ENCODE assay signal across 1 cellular context in genomic region chr3:8653800-8654408, GRCh38.
TF ChIP-seq lines count a peak whose summit lies in the region.

No MANE protein-coding gene starts in this region.

TF ChIP-seq in HepG2, 621 proteins besides CTCF, POLR2A, EP300 and RAD21 (continued from another document and continues in another):
- no peak for TF ChIP-seq IRF9 (CRISPR knock-in tag; IDR thresholded peaks at IDR 0.05; ENCODE audit: borderline replicate concordance)
- TF ChIP-seq NCOA5 (CRISPR knock-in tag; IDR thresholded peaks at IDR 0.05), result no peak
- TF ChIP-seq BHLHE40 (IDR thresholded peaks at IDR 0.05; ENCODE audit: low read length), result no peak
- TF ChIP-seq TFDP1 (CRISPR knock-in tag; IDR thresholded peaks at IDR 0.05; ENCODE audit: borderline replicate concordance), result no peak
- TF ChIP-seq ZNF558 (CRISPR knock-in tag; IDR thresholded peaks at IDR 0.05; ENCODE audit: borderline replicate concordance), result no peak
- peak; percentile 56; the same call in 1 of the 2 replicates for TF ChIP-seq POGZ (CRISPR knock-in tag; IDR thresholded peaks at IDR 0.05)
- 0 out of 2 replicates have a peak, but pooled peaks have one; percentile 42 for TF ChIP-seq PATZ1 (CRISPR knock-in tag; IDR thresholded peaks at IDR 0.05)
- no peak for TF ChIP-seq MLXIP (CRISPR knock-in tag; IDR thresholded peaks at IDR 0.05; ENCODE audit: borderline replicate concordance)
- no peak for TF ChIP-seq ZNF766 (CRISPR knock-in tag; IDR thresholded peaks at IDR 0.05; ENCODE audit: borderline replicate concordance)
- no peak for TF ChIP-seq ZKSCAN1 (IDR thresholded peaks at IDR 0.05; ENCODE audit: low read length)
- TF ChIP-seq KDM1A (CRISPR knock-in tag; IDR thresholded peaks at IDR 0.05), result peak; percentile 51; the same call in 1 of the 2 replicates
- no peak for TF ChIP-seq ZHX1 (CRISPR knock-in tag; IDR thresholded peaks at IDR 0.05; ENCODE audit: low read depth)
- no peak for TF ChIP-seq ZNF562 (CRISPR knock-in tag; IDR thresholded peaks at IDR 0.05; ENCODE audit: borderline replicate concordance)
- no peak for TF ChIP-seq KLF16 (CRISPR knock-in tag; IDR thresholded peaks at IDR 0.05)
- 0 out of 2 replicates have a peak, but pooled peaks have one; percentile 35 for TF ChIP-seq GATAD2A (CRISPR knock-in tag; IDR thresholded peaks at IDR 0.05)
- peak; percentile 66 for TF ChIP-seq BCL6 (CRISPR knock-in tag; IDR thresholded peaks at IDR 0.05)
- TF ChIP-seq TFE3 (CRISPR knock-in tag; IDR thresholded peaks at IDR 0.05), result peak; percentile 61
- no peak for TF ChIP-seq ZNF451 (CRISPR knock-in tag; IDR thresholded peaks at IDR 0.05)
- peak; percentile 88 for TF ChIP-seq RARA (CRISPR knock-in tag; IDR thresholded peaks at IDR 0.05)
- TF ChIP-seq FOXK1 (CRISPR knock-in tag; IDR thresholded peaks at IDR 0.05; ENCODE audit: borderline replicate concordance, low read depth), result no peak
- peak; percentile 61; the same call in 1 of the 2 replicates for TF ChIP-seq RXRA (CRISPR knock-in tag; IDR thresholded peaks at IDR 0.05)
- TF ChIP-seq ZSCAN30 (CRISPR knock-in tag; IDR thresholded peaks at IDR 0.05), result no peak
- TF ChIP-seq SOX13 (IDR thresholded peaks at IDR 0.05), result no peak
- peak in 1 of 2 experiments; percentile 60; a peak in 2 of 4 replicates for TF ChIP-seq SOX13 (CRISPR knock-in tag; conservative IDR thresholded peaks at IDR 0.05 in 1 of 2, IDR thresholded peaks at IDR 0.05 in 1 of 2)
- no peak for TF ChIP-seq ZSCAN29 (CRISPR knock-in tag; conservative IDR thresholded peaks at IDR 0.05)
- no peak for TF ChIP-seq ZNF326 (CRISPR knock-in tag; IDR thresholded peaks at IDR 0.05; ENCODE audit: borderline replicate concordance)
- TF ChIP-seq PBX2 (CRISPR knock-in tag; IDR thresholded peaks at IDR 0.05), result no peak
- 0 out of 2 replicates have a peak, but pooled peaks have one; percentile 21 for TF ChIP-seq HOXA3 (CRISPR knock-in tag; IDR thresholded peaks at IDR 0.05)
- no peak for TF ChIP-seq ZNF160 (CRISPR knock-in tag; IDR thresholded peaks at IDR 0.05)
- TF ChIP-seq SRSF4 (IDR thresholded peaks at IDR 0.05; ENCODE audit: low read depth, low read length, poor library complexity, severe bottlenecking), result no peak
- TF ChIP-seq KLF13 (CRISPR knock-in tag; IDR thresholded peaks at IDR 0.05), result no peak
- TF ChIP-seq ARID3A (IDR thresholded peaks at IDR 0.05; ENCODE audit: low read depth, low read length), result peak; percentile 57; the same call in 1 of the 2 replicates
- TF ChIP-seq XRCC5 (optimal IDR thresholded peaks at IDR 0.05; ENCODE audit: low read length), result peak; percentile 32
- TF ChIP-seq RBAK (CRISPR knock-in tag; IDR thresholded peaks at IDR 0.05), result peak; percentile 86
- no peak for TF ChIP-seq ISX (CRISPR knock-in tag; conservative IDR thresholded peaks at IDR 0.05)
- TF ChIP-seq CEBPZ (IDR thresholded peaks at IDR 0.05; ENCODE audit: low read length), result no peak
- TF ChIP-seq BCL3 (CRISPR knock-in tag; IDR thresholded peaks at IDR 0.05), result no peak
- TF ChIP-seq ZNF775 (CRISPR knock-in tag; IDR thresholded peaks at IDR 0.05; ENCODE audit: borderline replicate concordance), result no peak
- TF ChIP-seq ZNF781 (CRISPR knock-in tag; IDR thresholded peaks at IDR 0.05; ENCODE audit: borderline replicate concordance, not compliant biosample characterization), result no peak
- TF ChIP-seq HNF4A (CRISPR knock-in tag; IDR thresholded peaks at IDR 0.05), result peak; percentile 79
- 0 out of 2 replicates have a peak, but pooled peaks have one; percentile 25 for TF ChIP-seq ETV5 (CRISPR knock-in tag; IDR thresholded peaks at IDR 0.05; ENCODE audit: borderline replicate concordance)
